ENCODE assay signal across 9 cellular contexts in the genomic region with DNA sequence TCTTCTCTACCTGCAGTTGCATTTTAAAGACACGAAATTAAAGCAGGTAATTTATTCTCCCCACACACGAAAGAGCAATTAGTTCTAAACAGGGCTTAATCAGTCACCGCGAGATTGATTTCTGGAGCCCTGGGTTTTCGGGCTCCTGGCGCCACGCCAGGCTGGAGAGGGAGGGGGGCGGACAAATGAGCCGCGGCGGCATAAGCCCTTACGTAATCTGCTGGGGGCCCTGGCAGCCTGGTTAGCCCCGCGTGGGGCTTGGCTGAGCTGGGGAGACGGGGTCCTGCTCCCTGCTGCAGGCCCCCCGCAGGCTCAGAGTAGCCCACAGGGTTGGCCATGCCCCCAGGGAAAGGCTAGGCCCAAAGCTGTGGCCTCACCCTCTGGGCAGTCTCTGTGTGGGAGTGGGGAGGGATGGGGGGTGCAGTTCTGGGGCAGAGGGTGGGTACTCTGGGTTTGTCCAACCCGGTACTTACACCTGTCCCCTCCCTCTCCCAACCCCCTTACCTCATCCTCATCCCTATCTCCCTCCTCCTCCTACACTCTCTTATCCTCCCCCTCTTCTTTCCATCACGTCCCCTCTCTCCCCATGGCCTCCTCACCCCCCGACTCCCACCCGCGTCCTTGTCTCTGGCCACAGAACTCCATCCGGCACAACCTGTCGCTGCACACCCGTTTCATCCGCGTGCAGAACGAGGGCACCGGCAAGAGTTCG. TPM values are rescaled to one million over a fixed set of nuclear protein-coding genes. Genes with fewer than 3 reads are reported as not detected.
DNase-seq lines count a peak whose midpoint lies in the region; ATAC-seq, FAIRE-seq and TF ChIP-seq lines count a peak whose summit lies in the region.
"Had no signal": no experiment of that assay in that cellular context is flagged by ENCODE, and none has a peak within 500 bp of the region (broad histone marks: within the 10 kb centered on the region; RNA-seq: fewer than 3 reads in every experiment).

No MANE protein-coding gene starts in this region.

- no peak overlapping the region for H2AFZ ChIP-seq in mesenchymal stem cell (ENCODE audit: low read depth, low read length)

- DNase-seq in NCI-H510A treated with DMSO at 0.1 percent for 48 hours (lab: John Stamatoyannopoulos, UW) (peak; percentile 99), bronchial epithelial cell (ENCODE audit: low read depth) (no peak), mesenchymal stem cell (no peak), upper lobe of right lung (peak; percentile 80), cortex of kidney (lab: John Stamatoyannopoulos, UW) (no peak)

- H3K27me3 ChIP-seq in bronchial epithelial cell (ENCODE audit: control insufficient read depth, insufficient read depth, low read length) (peaks cover 14% of the 10 kb centered on the region), mesenchymal stem cell (ENCODE audit: control insufficient read depth in 1 of 2, insufficient read depth in 1 of 2, low read length in 2 of 2) (peaks cover 29 to 70% of the 10 kb centered on the region in 2 experiments), upper lobe of right lung (peaks cover 4% of the 10 kb centered on the region)

- H3K36me3 ChIP-seq in HEK293 (ENCODE audit: control insufficient read depth in 2 of 2, insufficient read depth in 1 of 2, low read length in 2 of 2), result no peaks in the 10 kb centered on the region
- H3K36me3 ChIP-seq in bronchial epithelial cell (ENCODE audit: control insufficient read depth, insufficient read depth, low read length), result no peaks in the 10 kb centered on the region
- peaks cover 0 to 11% of the 10 kb centered on the region in 2 experiments for H3K36me3 ChIP-seq in mesenchymal stem cell (ENCODE audit: control insufficient read depth in 1 of 2, insufficient read depth in 2 of 2, low read depth in 1 of 2, low read length in 2 of 2)
- H3K36me3 ChIP-seq in upper lobe of right lung, result no peaks in the 10 kb centered on the region

- peak overlapping the region in 1 of 2 experiments; percentile 52 for H2BK12ac ChIP-seq in mesenchymal stem cell (ENCODE audit: low read length in 2 of 2)

- intact Hi-C loops in upper lobe of right lung (cut with DNase I), result no loop called here

- no peak for FAIRE-seq in bronchial epithelial cell (lab: Jason Lieb, UNC)
- FAIRE-seq: islet of Langerhans had no signal

- H3K4me3 ChIP-seq in HEK293 (ENCODE audit: low read depth, low read length), result no peak overlapping the region; the same call in 1 of the 2 replicates
- peak overlapping the region; percentile 36 for H3K4me3 ChIP-seq in bronchial epithelial cell (ENCODE audit: low read depth, low read length)
- peak overlapping the region in 1 of 2 experiments; percentile 68 for H3K4me3 ChIP-seq in mesenchymal stem cell (ENCODE audit: insufficient read depth in 1 of 2, low read depth in 1 of 2, low read length in 2 of 2)
- H3K4me3 ChIP-seq in upper lobe of right lung, result peak overlapping the region; percentile 58

- WGBS in mesenchymal stem cell, result 31% methylated on average over 29 of the region's 29 CpGs

- no peak overlapping the region for H2BK15ac ChIP-seq in mesenchymal stem cell (ENCODE audit: low read depth, poor library complexity, severe bottlenecking)

- H4K91ac ChIP-seq in mesenchymal stem cell (ENCODE audit: low read length), result peak overlapping the region; percentile 71

- CTCF ChIA-PET in HEK293 (lab: Yijun Ruan, JAX), result interaction anchor here (1.6 kb wide), 1 partner anchor 36 kb away, joined by 3 read pairs; no protein-coding TSS in a partner anchor

- POLR2A ChIA-PET in HEK293 (lab: Yijun Ruan, JAX), result no interaction called here

- peak overlapping the region; percentile 98 for H4K8ac ChIP-seq in mesenchymal stem cell (ENCODE audit: low read length)

- H3K23ac ChIP-seq in mesenchymal stem cell (ENCODE audit: low read length in 2 of 2), result no peak overlapping the region

- H3K9me3 ChIP-seq in HEK293 (ENCODE audit: control insufficient read depth, insufficient read depth, low read depth, low read length) (no peaks in the 10 kb centered on the region), mesenchymal stem cell (ENCODE audit: control insufficient read depth, low read length) (no peaks in the 10 kb centered on the region), upper lobe of right lung (no peaks in the 10 kb centered on the region)

- ATAC-seq in upper lobe of right lung (peak; percentile 4), GM18502 (IDR thresholded peaks at IDR 0.05; ENCODE audit: poor library complexity, unreplicated experiment) (no peak), HG03139 (IDR thresholded peaks at IDR 0.05; ENCODE audit: unreplicated experiment) (no peak)

- peak overlapping the region; percentile 36 for H3K9ac ChIP-seq in mesenchymal stem cell (ENCODE audit: low read length)

- no peak overlapping the region for H2BK5ac ChIP-seq in mesenchymal stem cell (ENCODE audit: low read depth, low read length, poor library complexity, severe bottlenecking)

- TF ChIP-seq CTCF in HEK293 (tag by site-specific recombination; IDR thresholded peaks at IDR 0.05), result no peak
- no peak for TF ChIP-seq CTCF in bronchial epithelial cell (IDR thresholded peaks at IDR 0.05; ENCODE audit: insufficient read depth, low read length, severe bottlenecking)
- TF ChIP-seq CTCF in upper lobe of right lung (IDR thresholded peaks at IDR 0.05), result no peak

- H3K79me1 ChIP-seq in mesenchymal stem cell (replicated peaks; ENCODE audit: low read length, poor library complexity, severe bottlenecking), result no peaks in the 10 kb centered on the region

- H3K4ac ChIP-seq in mesenchymal stem cell (ENCODE audit: low read depth in 1 of 2, low read length in 2 of 2), result no peak overlapping the region

- no peak overlapping the region for H2AK5ac ChIP-seq in mesenchymal stem cell (ENCODE audit: low read length, severe bottlenecking)

- H3K18ac ChIP-seq in mesenchymal stem cell (ENCODE audit: low read depth in 1 of 2, low read length in 2 of 2), result peak overlapping the region in 1 of 2 experiments; percentile 26

- H3K27ac ChIP-seq in HEK293 (ENCODE audit: extremely low read depth, low read depth, low read length) (no peak overlapping the region; the same call in 1 of the 2 replicates), mesenchymal stem cell (ENCODE audit: low read length, poor library complexity, severe bottlenecking) (no peak overlapping the region), upper lobe of right lung (peak overlapping the region; percentile 82)

- H3K4me1 ChIP-seq in HEK293 (ENCODE audit: control insufficient read depth, insufficient read depth, low read length) (peaks cover 8% of the 10 kb centered on the region), mesenchymal stem cell (ENCODE audit: control insufficient read depth, insufficient read depth, low read depth, low read length) (peaks cover 20% of the 10 kb centered on the region), upper lobe of right lung (peaks cover 17% of the 10 kb centered on the region)

- no peak overlapping the region for H3K14ac ChIP-seq in mesenchymal stem cell (ENCODE audit: low read length in 2 of 2)

- H2BK120ac ChIP-seq in mesenchymal stem cell (ENCODE audit: low read depth, low read length), result no peak overlapping the region

- peak overlapping the region; percentile 30 for H3K4me2 ChIP-seq in mesenchymal stem cell (ENCODE audit: low read length, poor library complexity, severe bottlenecking)

TF ChIP-seq in HEK293, 187 proteins besides CTCF, POLR2A, EP300 and RAD21 (continues in another document):
- TF ChIP-seq ZNF10 (tag by site-specific recombination; IDR thresholded peaks at IDR 0.05) (peak; percentile 39; the same call in 1 of the 2 replicates), ZNF292 (tag by site-specific recombination; IDR thresholded peaks at IDR 0.05; ENCODE audit: borderline replicate concordance, low read depth) (no peak), OSR2 (tag by site-specific recombination; IDR thresholded peaks at IDR 0.05) (peak; percentile 24; the same call in 1 of the 2 replicates), ZNF629 (tag by site-specific recombination; IDR thresholded peaks at IDR 0.05) (peak; percentile 85)
- TF ChIP-seq, protein P1, sequence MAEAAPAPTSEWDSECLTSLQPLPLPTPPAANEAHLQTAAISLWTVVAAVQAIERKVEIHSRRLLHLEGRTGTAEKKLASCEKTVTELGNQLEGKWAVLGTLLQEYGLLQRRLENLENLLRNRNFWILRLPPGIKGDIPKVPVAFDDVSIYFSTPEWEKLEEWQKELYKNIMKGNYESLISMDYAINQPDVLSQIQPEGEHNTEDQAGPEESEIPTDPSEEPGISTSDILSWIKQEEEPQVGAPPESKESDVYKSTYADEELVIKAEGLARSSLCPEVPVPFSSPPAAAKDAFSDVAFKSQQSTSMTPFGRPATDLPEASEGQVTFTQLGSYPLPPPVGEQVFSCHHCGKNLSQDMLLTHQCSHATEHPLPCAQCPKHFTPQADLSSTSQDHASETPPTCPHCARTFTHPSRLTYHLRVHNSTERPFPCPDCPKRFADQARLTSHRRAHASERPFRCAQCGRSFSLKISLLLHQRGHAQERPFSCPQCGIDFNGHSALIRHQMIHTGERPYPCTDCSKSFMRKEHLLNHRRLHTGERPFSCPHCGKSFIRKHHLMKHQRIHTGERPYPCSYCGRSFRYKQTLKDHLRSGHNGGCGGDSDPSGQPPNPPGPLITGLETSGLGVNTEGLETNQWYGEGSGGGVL (tag by site-specific recombination; IDR thresholded peaks at IDR 0.05), result peak; percentile 92

RNA-seq across cellular contexts. Expression of a gene that starts 19.9 kb away (rescaled TPM):
- total RNA-seq in bronchial epithelial cell (0.26 TPM in 1 of 2 replicates, not detected in the other), upper lobe of right lung (0.43 TPM)
- polyA plus RNA-seq in mesenchymal stem cell (2013, experiment 1 of 2), result 0.59 TPM
- polyA plus RNA-seq in mesenchymal stem cell (2013, experiment 2 of 2), result 0.71 TPM

Comparison
In these comparisons a context has a peak if more than half of its experiments do, and no peak if none do; other contexts are left out.
1. DNase-seq: peak in NCI-H510A treated with DMSO at 0.1 percent for 48 hours (single experiment) and upper lobe of right lung (single experiment); none in bronchial epithelial cell (single experiment), mesenchymal stem cell (single experiment) and cortex of kidney (single experiment).